ENCODE assay signal across 11 cellular contexts in genomic region chr1:237293804-237294203, GRCh38.
"Had no signal": no experiment of that assay in that cellular context is flagged by ENCODE, and none has a peak within 500 bp of the region (broad histone marks: within the 10 kb centered on the region; RNA-seq: fewer than 3 reads in every experiment).

No MANE protein-coding gene starts in this region.

- H3K27ac Mint-ChIP-seq: GM23338, H9, HFFc6 had no signal

- H3K9ac ChIP-seq: GM23248 had no signal

- DNase-seq: GM23248, GOT3, H7, H9, HCEC 1CT, HFFc6 had no signal

- H3K27ac ChIP-seq: GM23248 had no signal

- H3K4me2 ChIP-seq: GM23338 had no signal

- H3K4me3 ChIP-seq: GM23248, GM23338, HAP-1 had no signal

- FAIRE-seq: H1, H54 had no signal

- H3K9me3 Mint-ChIP-seq: GM23338, H9 had no signal

- H3K4me1 ChIP-seq: HAP-1 had no signal

- H3K4me3 Mint-ChIP-seq: GM23338, H9, HFFc6 had no signal

- H2AFZ ChIP-seq: GM23248, GM23338 had no signal

- ATAC-seq: GM23338, HCT116 had no signal

- H3K36me3 ChIP-seq: HAP-1 had no signal

- H3K9me3 ChIP-seq: HAP-1 had no signal
